Comparison of ENCODE assay signal across 10 cellular contexts in genomic region chr21:45018131-45019075, GRCh38. TPM values are rescaled to one million over a fixed set of nuclear protein-coding genes. Genes with fewer than 3 reads are reported as not detected.
A peak's percentile ranks its signal among the peaks of the same experiment; 100 is the strongest.
DNase-seq lines count a peak whose midpoint lies in the region; ATAC-seq lines count a peak whose summit lies in the region.
"Had no signal": no experiment of that assay in that cellular context is flagged by ENCODE, and none has a peak within 500 bp of the region (broad histone marks: within the 10 kb centered on the region; RNA-seq: fewer than 3 reads in every experiment).

No MANE protein-coding gene starts in this region.

- H3K9me3 ChIP-seq in ES-I3 (ENCODE audit: control insufficient read depth, insufficient read depth, low read length) = no peaks in the 10 kb centered on the region

- no peaks in the 10 kb centered on the region for H3K36me3 ChIP-seq in ES-I3 (ENCODE audit: insufficient read depth, low read length)

- peak overlapping the region; percentile 31; the same call in 1 of the 2 replicates for H3K9ac ChIP-seq in ES-I3 (ENCODE audit: low read depth, low read length)

- H3K27me3 Mint-ChIP-seq in activated T-helper 17 cell treated with anti-CD3 and anti-CD28 coated beads, Interleukin-2, amount 50 U/mL, for 72 hours = peaks cover 36% of the 10 kb centered on the region

- H3K4me3 Mint-ChIP-seq in activated T-helper 17 cell treated with anti-CD3 and anti-CD28 coated beads, Interleukin-2, amount 50 U/mL, for 72 hours = peak overlapping the region; percentile 75

- H3K4me1 ChIP-seq in ES-I3 (ENCODE audit: insufficient read depth, low read length) = no peaks in the 10 kb centered on the region; the same call in 1 of the 2 replicates

- no peak overlapping the region for H3K27ac Mint-ChIP-seq in activated T-helper 17 cell treated with anti-CD3 and anti-CD28 coated beads, Interleukin-2, amount 50 U/mL, for 72 hours

- ATAC-seq in activated T-helper 17 cell treated with anti-CD3 and anti-CD28 coated beads, Interleukin-2, amount 50 U/mL, for 72 hours (replicated peaks) = no peak
- peak; percentile 33 for ATAC-seq in Right ventricle myocardium inferior
- no peak for ATAC-seq in sciatic nerve
- ATAC-seq in HG02840 (IDR thresholded peaks at IDR 0.05; ENCODE audit: low FRiP score, unreplicated experiment) = no peak
- no peak for ATAC-seq in GM21723 (IDR thresholded peaks at IDR 0.05; ENCODE audit: unreplicated experiment)

- peaks cover 7% of the 10 kb centered on the region for H3K36me3 Mint-ChIP-seq in activated T-helper 17 cell treated with anti-CD3 and anti-CD28 coated beads, Interleukin-2, amount 50 U/mL, for 72 hours (ENCODE audit: low read depth)

- peaks cover under 1% of the 10 kb centered on the region for H3K9me3 Mint-ChIP-seq in activated T-helper 17 cell treated with anti-CD3 and anti-CD28 coated beads, Interleukin-2, amount 50 U/mL, for 72 hours

- intact Hi-C loops in Right ventricle myocardium inferior (cut with DNase I) (loop anchor here (10.0 kb wide), 1 partner anchor 54 kb away; no protein-coding TSS in a partner anchor), sciatic nerve (cut with DNase I) (no loop called here)

- peaks cover 5% of the 10 kb centered on the region for H3K4me1 Mint-ChIP-seq in activated T-helper 17 cell treated with anti-CD3 and anti-CD28 coated beads, Interleukin-2, amount 50 U/mL, for 72 hours

- DNase-seq in Right ventricle myocardium inferior (ENCODE audit: missing footprints) (peak; percentile 62), sciatic nerve (ENCODE audit: low spot score) (peak; percentile 61), HT-29 (ENCODE audit: low spot score) (no peak), DMS153 (lab: John Stamatoyannopoulos, UW) (no peak)
- DNase-seq: activated gamma-delta T cell, NCI-H146 had no signal

RNA-seq across cellular contexts. Expression of gene ADARB1, which starts 56.0 kb away (rescaled TPM):
- 10 to 100 TPM; 22.7 to 32.0 TPM for total RNA-seq in activated T-helper 17 cell treated with anti-CD3 and anti-CD28 coated beads, Interleukin-2, amount 50 U/mL, for 72 hours
- total RNA-seq in Right ventricle myocardium inferior (15.1 TPM), sciatic nerve (35.0 TPM)
- 3.3 and 5.0 TPM in 2 replicates for total RNA-seq in HT-29 (2014; rRNA removed; shearing (Covaris generic))

Comparison
In these comparisons a context has a peak if more than half of its experiments do, and no peak if none do; other contexts are left out.
1. DNase-seq: peak in Right ventricle myocardium inferior (single experiment) and sciatic nerve (single experiment); none in HT-29 (single experiment) and DMS153 (single experiment).